In the genomic region with DNA sequence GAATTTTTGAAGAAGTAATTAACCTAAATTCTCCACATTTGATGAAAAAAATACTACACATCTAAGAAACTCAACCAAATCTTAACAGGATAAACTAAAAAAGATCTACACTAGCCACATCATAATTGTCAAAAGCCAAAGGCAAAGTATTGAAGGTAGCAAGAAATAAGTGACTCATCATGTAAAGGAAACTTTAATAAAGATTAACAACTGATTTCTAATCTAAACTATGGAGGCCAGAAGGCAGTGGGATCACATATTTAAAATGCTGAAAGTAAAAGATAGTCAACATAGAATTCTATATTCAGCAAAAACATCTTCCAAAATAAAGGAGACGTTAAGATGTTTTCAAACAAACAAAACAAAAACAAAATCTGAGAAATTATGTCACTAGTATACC, we compare ENCODE assay signal across 30 cellular contexts.
"Had no signal": no experiment of that assay in that cellular context is flagged by ENCODE, and none has a peak within 500 bp of the region (broad histone marks: within the 10 kb centered on the region; RNA-seq: fewer than 3 reads in every experiment).

No MANE protein-coding gene starts in this region.

- H3K27ac ChIP-seq: ovary, sigmoid colon, stomach, thyroid gland, upper lobe of left lung, vagina had no signal

- H3K4me3 Mint-ChIP-seq: activated naive CD4-positive, alpha-beta T cell treated with anti-CD3 and anti-CD28 coated beads, Interleukin-2, amount 10 ng/mL, durations not matched to agents 7 days and 5 days; activated naive CD8-positive, alpha-beta T cell treated with anti-CD3 and anti-CD28 coated beads, Interleukin-2, amount 10 ng/mL, durations not matched to agents 7 days and 5 days; endodermal cell; mesothelial cell of epicardium; naive thymus-derived CD4-positive, alpha-beta T cell; stimulated activated naive B cell treated with anti-CD40 and anti-IgM and Interleukin-4, amounts not matched to agents 10 μg/mL and 1 μg/mL and 100 μg/mL, for 72 hours had no signal

- H3K27me3 ChIP-seq: ovary, sigmoid colon, stomach, thyroid gland, upper lobe of left lung, vagina had no signal

- H3K36me3 ChIP-seq: ovary, sigmoid colon, stomach, thyroid gland, upper lobe of left lung, vagina had no signal

- H3K4me3 ChIP-seq: ovary, sigmoid colon, stomach, thyroid gland, upper lobe of left lung, vagina had no signal

- H3K4me1 ChIP-seq: thyroid gland, upper lobe of left lung, vagina had no signal

- DNase-seq: activated CD4-positive, alpha-beta T cell treated with anti-CD3 and anti-CD28 coated beads for 4 hours; activated CD4-positive, alpha-beta T cell treated with anti-CD3 and anti-CD28 coated beads, Interleukin-2, amount 50 U/mL, for 4 hours; activated CD8-positive, alpha-beta memory T cell treated with anti-CD3 and anti-CD28 coated beads for 24 hours; activated gamma-delta T cell; activated naive CD4-positive, alpha-beta T cell treated with anti-CD3 and anti-CD28 coated beads, Interleukin-2, amount 10 ng/mL, durations not matched to agents 7 days and 5 days; activated naive CD8-positive, alpha-beta T cell treated with anti-CD3 and anti-CD28 coated beads, Interleukin-2, amount 10 ng/mL, durations not matched to agents 7 days and 5 days; activated T-cell treated with anti-CD3 and anti-CD28 coated beads, Interleukin-2, amount 50 U/mL, for 1 hour; amniotic stem cell; central memory CD4-positive, alpha-beta T cell; endodermal cell; foreskin fibroblast; head of caudate nucleus; hippocampal formation; kidney; left colon; mammary epithelial cell; naive thymus-derived CD4-positive, alpha-beta T cell; ovary; retina; sigmoid colon; small intestine; stimulated activated naive B cell treated with anti-CD40 and anti-IgM and Interleukin-4, amounts not matched to agents 10 μg/mL and 1 μg/mL and 100 μg/mL, for 72 hours; stomach; T1000; thyroid gland; upper lobe of left lung had no signal

- H3K27me3 Mint-ChIP-seq: activated naive CD4-positive, alpha-beta T cell treated with anti-CD3 and anti-CD28 coated beads, Interleukin-2, amount 10 ng/mL, durations not matched to agents 7 days and 5 days; activated naive CD8-positive, alpha-beta T cell treated with anti-CD3 and anti-CD28 coated beads, Interleukin-2, amount 10 ng/mL, durations not matched to agents 7 days and 5 days; naive thymus-derived CD4-positive, alpha-beta T cell; progenitor cell of endocrine pancreas; stimulated activated naive B cell treated with anti-CD40 and anti-IgM and Interleukin-4, amounts not matched to agents 10 μg/mL and 1 μg/mL and 100 μg/mL, for 72 hours had no signal

- H3K36me3 Mint-ChIP-seq: activated naive CD4-positive, alpha-beta T cell treated with anti-CD3 and anti-CD28 coated beads, Interleukin-2, amount 10 ng/mL, durations not matched to agents 7 days and 5 days; activated naive CD8-positive, alpha-beta T cell treated with anti-CD3 and anti-CD28 coated beads, Interleukin-2, amount 10 ng/mL, durations not matched to agents 7 days and 5 days; naive thymus-derived CD4-positive, alpha-beta T cell; stimulated activated naive B cell treated with anti-CD40 and anti-IgM and Interleukin-4, amounts not matched to agents 10 μg/mL and 1 μg/mL and 100 μg/mL, for 72 hours had no signal

- H3K9me3 ChIP-seq: ovary, thyroid gland, vagina had no signal

- H3K4me1 Mint-ChIP-seq: activated naive CD4-positive, alpha-beta T cell treated with anti-CD3 and anti-CD28 coated beads, Interleukin-2, amount 10 ng/mL, durations not matched to agents 7 days and 5 days; activated naive CD8-positive, alpha-beta T cell treated with anti-CD3 and anti-CD28 coated beads, Interleukin-2, amount 10 ng/mL, durations not matched to agents 7 days and 5 days; naive thymus-derived CD4-positive, alpha-beta T cell; stimulated activated naive B cell treated with anti-CD40 and anti-IgM and Interleukin-4, amounts not matched to agents 10 μg/mL and 1 μg/mL and 100 μg/mL, for 72 hours had no signal

- ATAC-seq: esophagus mucosa; left colon; naive thymus-derived CD4-positive, alpha-beta T cell; stimulated activated naive B cell treated with anti-CD40 and anti-IgM and Interleukin-4, amounts not matched to agents 10 μg/mL and 1 μg/mL and 100 μg/mL, for 72 hours had no signal

- H3K27ac Mint-ChIP-seq: activated naive CD4-positive, alpha-beta T cell treated with anti-CD3 and anti-CD28 coated beads, Interleukin-2, amount 10 ng/mL, durations not matched to agents 7 days and 5 days; activated naive CD8-positive, alpha-beta T cell treated with anti-CD3 and anti-CD28 coated beads, Interleukin-2, amount 10 ng/mL, durations not matched to agents 7 days and 5 days; endodermal cell; mesothelial cell of epicardium; naive thymus-derived CD4-positive, alpha-beta T cell; progenitor cell of endocrine pancreas; stimulated activated naive B cell treated with anti-CD40 and anti-IgM and Interleukin-4, amounts not matched to agents 10 μg/mL and 1 μg/mL and 100 μg/mL, for 72 hours had no signal
